Comparison of ENCODE assay signal across 19 cellular contexts in the genomic region with DNA sequence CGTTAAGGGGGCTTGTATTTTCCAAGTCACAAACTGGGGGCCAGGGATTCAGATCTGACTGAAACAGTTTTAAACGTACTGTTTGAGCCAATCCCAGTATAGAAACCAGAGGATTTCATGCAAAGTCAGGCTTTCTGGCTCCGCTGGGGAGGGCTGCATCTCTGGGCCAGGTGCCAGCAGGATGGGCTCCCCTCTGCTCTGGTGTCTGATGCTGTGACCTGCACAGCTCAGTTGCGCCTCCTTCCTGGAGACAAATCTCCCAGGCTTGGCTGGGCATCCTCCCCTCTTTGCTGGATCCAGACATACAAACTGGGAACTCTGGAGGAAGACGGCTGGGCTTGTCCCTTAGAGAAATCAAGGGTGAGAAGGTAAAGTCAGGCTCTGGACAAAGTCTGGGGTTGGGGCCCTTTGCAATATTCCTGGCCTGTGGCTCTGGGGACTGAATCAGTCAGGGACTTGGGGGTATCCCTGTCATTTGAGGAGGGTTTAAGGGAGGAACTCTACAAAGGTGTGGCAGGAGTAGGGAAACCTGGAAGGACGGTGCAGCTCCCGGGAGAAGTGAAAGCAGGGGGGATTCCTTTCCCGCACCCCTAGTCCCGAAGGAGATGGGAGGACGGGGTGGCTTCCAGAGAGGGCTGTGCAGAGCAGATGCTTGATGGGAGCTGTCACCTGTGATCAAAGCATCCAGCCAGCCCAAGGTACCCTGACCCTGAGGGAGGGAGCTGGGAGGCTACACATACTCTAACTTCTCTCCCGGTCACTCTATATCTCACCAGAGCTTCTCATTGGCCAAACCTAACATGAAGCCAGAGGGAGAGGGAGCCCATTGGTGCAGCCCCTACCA.
"Had no signal": no experiment of that assay in that cellular context is flagged by ENCODE, and none has a peak within 500 bp of the region (broad histone marks: within the 10 kb centered on the region; RNA-seq: fewer than 3 reads in every experiment).

No MANE protein-coding gene starts in this region.

- DNase-seq: activated CD4-positive, alpha-beta T cell treated with anti-CD3 and anti-CD28 coated beads, Interleukin-2, amount 10 ng/mL, durations not matched to agents 7 days and 5 days; activated CD4-positive, CD25-positive, alpha-beta regulatory T cell; activated gamma-delta T cell; brain microvascular endothelial cell; foreskin keratinocyte; heart right ventricle; islet precursor cell; left lung; natural killer cell; nucleus accumbens; right cardiac atrium; stimulated activated CD4-positive, alpha-beta T cell treated with anti-CD3 and anti-CD28 coated beads, Interleukin-1b, Interleukin-23, amount 100 ng/mL, for 48 hours; stimulated activated naive CD8-positive, alpha-beta T cell treated with anti-CD3 and anti-CD28 coated beads, Interleukin-15, Interleukin-2, amounts not matched to agents 100 U/mL and 50 U/mL, for 24 hours; T-helper 17 cell; upper lobe of left lung had no signal

- ATAC-seq: foreskin keratinocyte; heart right ventricle; left lung; right cardiac atrium; stimulated activated naive CD8-positive, alpha-beta T cell treated with anti-CD3 and anti-CD28 coated beads, Interleukin-15, Interleukin-2, amounts not matched to agents 100 U/mL and 50 U/mL, for 24 hours; T-helper 17 cell had no signal

- H3K9me3 ChIP-seq: left lung, suprapubic skin, upper lobe of left lung had no signal

- H3K27ac Mint-ChIP-seq: activated CD4-positive, alpha-beta T cell treated with anti-CD3 and anti-CD28 coated beads, Interleukin-2, amount 10 ng/mL, durations not matched to agents 7 days and 5 days; activated naive CD8-positive, alpha-beta T cell; memory B cell; natural killer cell; progenitor cell of endocrine pancreas; T-helper 17 cell had no signal

- H3K4me1 ChIP-seq: foreskin keratinocyte, heart right ventricle, left lung, suprapubic skin, upper lobe of left lung had no signal

- H3K36me3 ChIP-seq: brain microvascular endothelial cell, heart right ventricle, left lung, suprapubic skin, upper lobe of left lung had no signal

- H3K4me3 Mint-ChIP-seq: activated CD4-positive, alpha-beta T cell treated with anti-CD3 and anti-CD28 coated beads, Interleukin-2, amount 10 ng/mL, durations not matched to agents 7 days and 5 days; activated naive CD8-positive, alpha-beta T cell; memory B cell; natural killer cell; T-helper 17 cell had no signal

- H3K4me3 ChIP-seq: heart right ventricle, left lung, suprapubic skin, upper lobe of left lung had no signal

- H3K9me3 Mint-ChIP-seq: activated CD4-positive, alpha-beta T cell treated with anti-CD3 and anti-CD28 coated beads, Interleukin-2, amount 10 ng/mL, durations not matched to agents 7 days and 5 days; memory B cell; natural killer cell had no signal

- H3K36me3 Mint-ChIP-seq: activated naive CD8-positive, alpha-beta T cell; memory B cell; natural killer cell had no signal

- H3K4me1 Mint-ChIP-seq: activated CD4-positive, alpha-beta T cell treated with anti-CD3 and anti-CD28 coated beads, Interleukin-2, amount 10 ng/mL, durations not matched to agents 7 days and 5 days; memory B cell; natural killer cell had no signal

- H3K27ac ChIP-seq: brain microvascular endothelial cell, foreskin keratinocyte, heart right ventricle, left lung, suprapubic skin, upper lobe of left lung had no signal

- H3K27me3 ChIP-seq: upper lobe of left lung had no signal
